Comparison of ENCODE assay signal across 8 cellular contexts in the genomic region with DNA sequence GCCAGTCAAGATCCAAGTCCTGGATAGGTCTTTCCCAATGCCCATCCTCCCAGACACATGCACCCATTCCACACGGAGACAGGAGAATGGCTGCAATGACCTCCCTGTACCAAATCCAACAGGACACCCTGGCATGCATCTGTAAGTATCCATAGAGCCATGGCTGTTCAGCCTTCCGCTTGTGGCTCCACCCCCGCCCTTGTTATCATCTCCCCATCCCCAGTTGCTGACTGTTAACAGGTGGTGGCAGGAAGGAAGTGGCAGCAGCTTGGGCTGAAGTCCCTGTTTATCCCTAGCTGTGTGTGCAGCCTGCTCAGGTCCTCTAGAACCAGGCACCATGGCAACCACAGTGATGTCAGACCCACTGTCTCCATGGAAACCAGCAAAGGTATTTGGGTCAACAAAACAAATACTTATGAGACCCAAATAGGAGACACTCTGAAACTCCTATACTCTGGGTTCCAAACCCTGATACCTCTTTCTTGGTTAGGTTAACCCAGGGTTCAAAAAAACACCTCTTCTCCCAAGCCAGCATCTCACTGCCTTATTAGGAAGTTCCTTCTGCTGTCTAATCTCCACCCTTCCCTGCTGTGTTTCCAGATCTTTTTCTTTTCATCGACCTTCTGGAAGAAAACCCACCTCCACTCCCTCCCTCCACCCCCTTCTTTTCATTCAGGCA. TPM values are rescaled to one million over a fixed set of nuclear protein-coding genes. Genes with fewer than 3 reads are reported as not detected.
DNase-seq lines count a peak whose midpoint lies in the region; ATAC-seq and TF ChIP-seq lines count a peak whose summit lies in the region.

No MANE protein-coding gene starts in this region.

- H3K4me3 ChIP-seq in OCI-LY1 (ENCODE audit: low read depth, low read length, poor library complexity, severe bottlenecking) = peak overlapping the region; percentile 65
- peak overlapping the region; percentile 55 for H3K4me3 ChIP-seq in fibroblast of mammary gland (ENCODE audit: control insufficient read depth, low read depth, low read length)
- H3K4me3 ChIP-seq in neuron (ENCODE audit: low read length) = peak overlapping the region; percentile 65

- H2AFZ ChIP-seq in OCI-LY1 (ENCODE audit: low read length) (no peak overlapping the region), neuron (ENCODE audit: low read depth, low read length) (no peak overlapping the region)

- peak; percentile 60 for ATAC-seq in GM18502 (IDR thresholded peaks at IDR 0.05; ENCODE audit: poor library complexity, unreplicated experiment)
- peak; percentile 62 for ATAC-seq in HG03108 (IDR thresholded peaks at IDR 0.05; ENCODE audit: unreplicated experiment)
- ATAC-seq in activated T-cell treated with anti-CD3 and anti-CD28 coated beads, Interleukin-2, amount 50 U/mL, for 72 hours (replicated peaks in 1 of 2) = peak; percentile 86 to 89

- H4K20me1 ChIP-seq in OCI-LY1 (ENCODE audit: insufficient read depth, low read length) = no peaks in the 10 kb centered on the region

- H3K4me2 ChIP-seq in OCI-LY1 (ENCODE audit: low read length) = peak overlapping the region; percentile 74

- no peak for TF ChIP-seq CTCF in OCI-LY1 (IDR thresholded peaks at IDR 0.05; ENCODE audit: low read length)
- no peak for TF ChIP-seq CTCF in fibroblast of mammary gland (conservative IDR thresholded peaks at IDR 0.05; ENCODE audit: control insufficient read depth, insufficient read depth, low read depth, low read length)

- H3K27me3 ChIP-seq in OCI-LY1 (ENCODE audit: insufficient read depth, low read length) (no peaks in the 10 kb centered on the region), neuron (ENCODE audit: insufficient read depth, low read length) (no peaks in the 10 kb centered on the region)

- no peaks in the 10 kb centered on the region for H3K9me2 ChIP-seq in OCI-LY1 (ENCODE audit: low read depth, low read length)

- H3K9me3 ChIP-seq in OCI-LY1 (ENCODE audit: low read length) (no peaks in the 10 kb centered on the region), neuron (ENCODE audit: low read length) (no peaks in the 10 kb centered on the region)

- H3K9ac ChIP-seq in OCI-LY1 (ENCODE audit: low read length) = peak overlapping the region; percentile 60

- H3K79me2 ChIP-seq in OCI-LY1 (ENCODE audit: insufficient read depth, low read length) = no peaks in the 10 kb centered on the region

- H3K9me3 Mint-ChIP-seq in activated T-cell treated with anti-CD3 and anti-CD28 coated beads, Interleukin-2, amount 50 U/mL, for 72 hours = no peaks in the 10 kb centered on the region

- peak overlapping the region; percentile 82 for H3K27ac Mint-ChIP-seq in activated T-cell treated with anti-CD3 and anti-CD28 coated beads, Interleukin-2, amount 50 U/mL, for 72 hours

- H3K36me3 Mint-ChIP-seq in activated T-cell treated with anti-CD3 and anti-CD28 coated beads, Interleukin-2, amount 50 U/mL, for 72 hours (ENCODE audit: insufficient read depth in 2 of 2) = peaks cover 0 to 4% of the 10 kb centered on the region in 2 donors

- peak; percentile 82 to 87 for DNase-seq in activated T-cell treated with anti-CD3 and anti-CD28 coated beads, Interleukin-2, amount 50 U/mL, for 72 hours
- DNase-seq in fibroblast of mammary gland (ENCODE audit: low read depth) (peak; percentile 53), superior temporal gyrus (ENCODE audit: extremely low spot score) (peak; percentile 75), HPDE6-E6E7 (ENCODE audit: extremely low spot score) (no peak)

- no peaks in the 10 kb centered on the region for H3K27me3 Mint-ChIP-seq in activated T-cell treated with anti-CD3 and anti-CD28 coated beads, Interleukin-2, amount 50 U/mL, for 72 hours (ENCODE audit: low read depth)

- peak overlapping the region; percentile 93 to 99 for H3K4me3 Mint-ChIP-seq in activated T-cell treated with anti-CD3 and anti-CD28 coated beads, Interleukin-2, amount 50 U/mL, for 72 hours

- peaks cover 89% of the 10 kb centered on the region for H3K4me1 Mint-ChIP-seq in activated T-cell treated with anti-CD3 and anti-CD28 coated beads, Interleukin-2, amount 50 U/mL, for 72 hours (ENCODE audit: low read depth)

- H3K4me1 ChIP-seq in OCI-LY1 (ENCODE audit: insufficient read depth, low read length, severe bottlenecking) = peaks cover 65% of the 10 kb centered on the region
- peaks cover 41% of the 10 kb centered on the region for H3K4me1 ChIP-seq in neuron (ENCODE audit: insufficient read depth, low read length)

- H3K36me3 ChIP-seq in OCI-LY1 (ENCODE audit: insufficient read depth, low read length) = peaks cover 23% of the 10 kb centered on the region
- H3K36me3 ChIP-seq in neuron (ENCODE audit: insufficient read depth, low read length) = peaks cover 31% of the 10 kb centered on the region

- H3K27ac ChIP-seq in OCI-LY1 (ENCODE audit: low read depth, low read length, poor library complexity, severe bottlenecking) = peak overlapping the region; percentile 89

- no peaks in the 10 kb centered on the region for H3F3A ChIP-seq in OCI-LY1 (ENCODE audit: insufficient read depth, low read length)

RNA-seq across cellular contexts. Expression of a gene that starts 0.7 kb away (rescaled TPM):
- total RNA-seq in activated T-cell treated with anti-CD3 and anti-CD28 coated beads, Interleukin-2, amount 50 U/mL, for 72 hours = 10 to 100 TPM; 28.0 to 48.0 TPM

RNA-seq across cellular contexts. Expression of a gene that starts 6.4 kb away (rescaled TPM):
- total RNA-seq in activated T-cell treated with anti-CD3 and anti-CD28 coated beads, Interleukin-2, amount 50 U/mL, for 72 hours = 10 to 100 TPM; 43.6 to 45.3 TPM

RNA-seq across cellular contexts. Expression of a gene that starts 15.4 kb away (rescaled TPM):
- total RNA-seq in activated T-cell treated with anti-CD3 and anti-CD28 coated beads, Interleukin-2, amount 50 U/mL, for 72 hours = 10 to 100 TPM; 55.8 to 58.6 TPM

RNA-seq across cellular contexts. Expression of a gene that starts 18.7 kb away (rescaled TPM):
- 10 to 100 TPM; 32.4 to 34.6 TPM for total RNA-seq in activated T-cell treated with anti-CD3 and anti-CD28 coated beads, Interleukin-2, amount 50 U/mL, for 72 hours

RNA-seq across cellular contexts. Expression of a gene that starts 19.3 kb away (rescaled TPM):
- total RNA-seq in activated T-cell treated with anti-CD3 and anti-CD28 coated beads, Interleukin-2, amount 50 U/mL, for 72 hours = 100 to 1,000 TPM; 251 to 304 TPM
